Comparison of ENCODE assay signal across 11 cellular contexts in genomic region chr4:54062392-54062791, GRCh38. TPM values are rescaled to one million over a fixed set of nuclear protein-coding genes. Genes with fewer than 3 reads are reported as not detected.
A peak's percentile ranks its signal among the peaks of the same experiment; 100 is the strongest.
DNase-seq lines count a peak whose midpoint lies in the region; ATAC-seq and TF ChIP-seq lines count a peak whose summit lies in the region.
"Had no signal": no experiment of that assay in that cellular context is flagged by ENCODE, and none has a peak within 500 bp of the region (broad histone marks: within the 10 kb centered on the region; RNA-seq: fewer than 3 reads in every experiment).

No MANE protein-coding gene starts in this region.

- H3K9me3 Mint-ChIP-seq in T-helper 1 cell treated with Interleukin-12 subunit alpha and Interleukin-12 subunit beta and Interleukin-4 antibody, amounts not matched to agents 30 μg/mL and 1 μg/mL, for 36 hours: no peaks in the 10 kb centered on the region
- H3K9me3 Mint-ChIP-seq in activated naive CD8-positive, alpha-beta T cell (ENCODE audit: low read depth): no peaks in the 10 kb centered on the region
- no peaks in the 10 kb centered on the region for H3K9me3 Mint-ChIP-seq in immature natural killer cell

- intact Hi-C loops in stomach (cut with DNase I; ENCODE audit: low total_unique reads): no loop called here

- no peak for TF ChIP-seq CTCF in stomach (IDR thresholded peaks at IDR 0.05)

- TF ChIP-seq POLR2A in stomach (IDR thresholded peaks at IDR 0.05): no peak

- peaks cover 40% of the 10 kb centered on the region for H3K4me1 Mint-ChIP-seq in T-helper 1 cell treated with Interleukin-12 subunit alpha and Interleukin-12 subunit beta and Interleukin-4 antibody, amounts not matched to agents 30 μg/mL and 1 μg/mL, for 36 hours (ENCODE audit: low read depth)
- H3K4me1 Mint-ChIP-seq in activated naive CD8-positive, alpha-beta T cell (ENCODE audit: low read depth): peaks cover 64% of the 10 kb centered on the region
- H3K4me1 Mint-ChIP-seq in immature natural killer cell: peaks cover 61 to 79% of the 10 kb centered on the region in 2 donors

- WGBS in stomach, 5 donors: 45 to 54% (median 51%) methylated on average over 3 of the region's 3 CpGs

- no peaks in the 10 kb centered on the region for H3K9me3 ChIP-seq in stomach

- H3K27ac ChIP-seq in stomach: peak overlapping the region in 4 of 5 donors; percentile 91 to 97 (median 92)

- no peak overlapping the region for H3K27ac Mint-ChIP-seq in T-helper 1 cell treated with Interleukin-12 subunit alpha and Interleukin-12 subunit beta and Interleukin-4 antibody, amounts not matched to agents 30 μg/mL and 1 μg/mL, for 36 hours
- peak overlapping the region; percentile 89 for H3K27ac Mint-ChIP-seq in activated naive CD8-positive, alpha-beta T cell
- peak overlapping the region; percentile 97 to 100 (median 100) for H3K27ac Mint-ChIP-seq in immature natural killer cell

- H3K36me3 ChIP-seq in stomach: no peaks in the 10 kb centered on the region

- peaks cover under 1% of the 10 kb centered on the region for H3K27me3 Mint-ChIP-seq in T-helper 1 cell treated with Interleukin-12 subunit alpha and Interleukin-12 subunit beta and Interleukin-4 antibody, amounts not matched to agents 30 μg/mL and 1 μg/mL, for 36 hours (ENCODE audit: low read depth)
- H3K27me3 Mint-ChIP-seq in activated naive CD8-positive, alpha-beta T cell: no peaks in the 10 kb centered on the region
- peaks cover 18 to 25% (median 20%) of the 10 kb centered on the region in 3 donors for H3K27me3 Mint-ChIP-seq in immature natural killer cell (ENCODE audit: low read depth in 3 of 3)

- H3K4me3 ChIP-seq in stomach: peak overlapping the region; percentile 72 to 89 (median 78)

- H3K27me3 ChIP-seq in stomach: no peaks in the 10 kb centered on the region

- ATAC-seq in GM18498 (IDR thresholded peaks at IDR 0.05; ENCODE audit: unreplicated experiment): no peak
- no peak for ATAC-seq in GM18502 (IDR thresholded peaks at IDR 0.05; ENCODE audit: poor library complexity, unreplicated experiment)

- no peak for DNase-seq in T-helper 1 cell
- DNase-seq in immature natural killer cell: no peak
- no peak for DNase-seq in stomach
- no peak for DNase-seq in NCI-H1105 (lab: John Stamatoyannopoulos, UW)

- peaks cover 19% of the 10 kb centered on the region for H3K36me3 Mint-ChIP-seq in T-helper 1 cell treated with Interleukin-12 subunit alpha and Interleukin-12 subunit beta and Interleukin-4 antibody, amounts not matched to agents 30 μg/mL and 1 μg/mL, for 36 hours (ENCODE audit: low read depth)
- H3K36me3 Mint-ChIP-seq in activated naive CD8-positive, alpha-beta T cell: no peaks in the 10 kb centered on the region
- no peaks in the 10 kb centered on the region for H3K36me3 Mint-ChIP-seq in immature natural killer cell

- peaks cover 32 to 84% (median 56%) of the 10 kb centered on the region in 4 donors for H3K4me1 ChIP-seq in stomach

- TF ChIP-seq EP300 in stomach (IDR thresholded peaks at IDR 0.05): no peak

- peak overlapping the region; percentile 95 for H3K4me3 Mint-ChIP-seq in T-helper 1 cell treated with Interleukin-12 subunit alpha and Interleukin-12 subunit beta and Interleukin-4 antibody, amounts not matched to agents 30 μg/mL and 1 μg/mL, for 36 hours
- peak overlapping the region; percentile 90 for H3K4me3 Mint-ChIP-seq in activated naive CD8-positive, alpha-beta T cell
- H3K4me3 Mint-ChIP-seq in immature natural killer cell: peak overlapping the region; percentile 96 to 99 (median 98)

RNA-seq across cellular contexts. Expression of gene CHIC2, which starts 2.0 kb away (rescaled TPM):
- polyA plus RNA-seq in immature natural killer cell: 10 to 100 TPM; 77.8 to 97.0 (median 88.5) TPM
- total RNA-seq in stomach: 100 to 1,000 TPM in 1 of 5 donors, 10 to 100 TPM in 4; 15.8 to 128 (median 31.3) TPM
- polyA plus RNA-seq in stomach: 10 to 100 TPM in 2 of 3 donors, 1 to 10 TPM in 1; 9.8 to 29.3 (median 17.1) TPM

RNA-seq across cellular contexts. Expression of gene GSX2, which starts 37.6 kb away (rescaled TPM):
- polyA plus RNA-seq in immature natural killer cell (not detected), stomach (not detected)
- not detected for total RNA-seq in stomach
- total RNA-seq: A172, LHCN-M2, subcutaneous adipose tissue had no signal
